In the genomic region with DNA sequence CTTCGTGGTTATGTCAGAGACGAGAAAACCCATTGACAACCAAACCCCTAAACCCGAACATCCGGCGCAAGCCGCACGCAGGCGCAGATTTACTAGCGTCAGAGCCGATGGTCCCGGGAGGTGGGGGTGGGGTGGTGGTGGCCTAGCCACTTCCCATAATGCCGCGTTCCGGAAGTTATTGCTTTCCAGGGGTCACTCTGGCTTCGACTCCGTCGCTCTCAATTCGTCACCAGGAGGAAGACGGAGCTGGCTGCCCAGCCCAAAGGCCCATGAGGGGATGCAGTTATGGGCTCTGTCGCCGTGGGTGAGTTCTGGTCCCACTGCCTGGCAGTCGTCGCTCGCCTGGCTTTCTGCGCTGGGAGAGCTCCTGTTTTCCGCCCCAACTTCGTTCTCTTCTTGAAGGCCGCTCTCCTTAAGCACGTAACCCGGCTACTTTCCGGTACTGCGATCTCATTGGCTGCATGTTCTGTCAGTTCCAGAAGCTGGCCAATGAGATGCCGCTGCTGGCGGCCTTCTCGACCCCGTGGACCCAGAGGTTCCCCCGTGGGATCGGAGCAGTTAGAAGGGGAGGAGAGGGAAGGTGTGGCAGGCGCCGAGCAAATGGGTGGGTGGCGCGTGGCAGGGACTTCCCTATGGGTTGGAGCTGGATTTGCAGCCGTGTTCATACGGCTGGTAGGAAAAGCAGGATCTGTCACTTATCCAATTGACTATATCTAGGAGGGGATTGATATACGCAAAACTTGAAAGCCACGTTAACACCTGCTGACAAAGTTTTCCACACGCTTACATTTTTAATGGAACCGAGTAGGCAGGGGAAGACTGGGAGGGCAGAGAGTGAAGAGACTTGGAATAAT, we compare ENCODE assay signal across 8 cellular contexts. TPM values are rescaled to one million over a fixed set of nuclear protein-coding genes. Genes with fewer than 3 reads are reported as not detected.
DNase-seq lines count a peak whose midpoint lies in the region; ATAC-seq and TF ChIP-seq lines count a peak whose summit lies in the region.

A gene (plus strand): TSS at position 195 of the 854 bp plus-strand sequence. CDS start 3,246 bp downstream, outside the sequence.

- H3K4me3 ChIP-seq in upper lobe of right lung, result peak within 1 kb of the TSS; percentile 73

- intact Hi-C loops in left cardiac atrium (cut with DNase I) (loop anchor here in 1 of 2 donors (5.0 kb wide), 1 partner anchor 48 kb away; a partner anchor contains a TSS), posterior vena cava (cut with DNase I) (no loop called here), upper lobe of right lung (cut with DNase I) (no loop called here)

- H3K9me3 ChIP-seq in upper lobe of right lung, result no peaks in the 10 kb centered on the region

- H3K9me3 Mint-ChIP-seq in T-helper 1 cell treated with Interleukin-12 subunit alpha and Interleukin-12 subunit beta and Interleukin-4 antibody, amounts not matched to agents 30 μg/mL and 1 μg/mL, for 36 hours, result no peaks in the 10 kb centered on the region

- H3K4me1 Mint-ChIP-seq in T-helper 1 cell treated with Interleukin-12 subunit alpha and Interleukin-12 subunit beta and Interleukin-4 antibody, amounts not matched to agents 30 μg/mL and 1 μg/mL, for 36 hours (ENCODE audit: low read depth), result peaks cover 43% of the 10 kb centered on the region

- H3K36me3 ChIP-seq in upper lobe of right lung, result peaks cover 8% of the 10 kb centered on the region

- no peaks in the 10 kb centered on the region for H3K27me3 Mint-ChIP-seq in T-helper 1 cell treated with Interleukin-12 subunit alpha and Interleukin-12 subunit beta and Interleukin-4 antibody, amounts not matched to agents 30 μg/mL and 1 μg/mL, for 36 hours (ENCODE audit: low read depth)

- peaks cover 29% of the 10 kb centered on the region for H3K4me1 ChIP-seq in upper lobe of right lung

- ATAC-seq in HG02884 (IDR thresholded peaks at IDR 0.05; ENCODE audit: unreplicated experiment) (peak; percentile 98), left cardiac atrium (peak; percentile 97 to 99), upper lobe of right lung (peak; percentile 98)

- peak within 1 kb of the TSS; percentile 94 for H3K4me3 Mint-ChIP-seq in T-helper 1 cell treated with Interleukin-12 subunit alpha and Interleukin-12 subunit beta and Interleukin-4 antibody, amounts not matched to agents 30 μg/mL and 1 μg/mL, for 36 hours

- peak within 1 kb of the TSS; percentile 94 for H3K27ac Mint-ChIP-seq in T-helper 1 cell treated with Interleukin-12 subunit alpha and Interleukin-12 subunit beta and Interleukin-4 antibody, amounts not matched to agents 30 μg/mL and 1 μg/mL, for 36 hours

- H3K27ac ChIP-seq in upper lobe of right lung, result peak within 1 kb of the TSS; percentile 99

- no peak for TF ChIP-seq CTCF in GM13977 (IDR thresholded peaks at IDR 0.05; ENCODE audit: extremely low read depth, insufficient read depth, missing control alignments)
- TF ChIP-seq CTCF in upper lobe of right lung (IDR thresholded peaks at IDR 0.05), result peak; percentile 19

- in situ Hi-C loops in GM13977 (cut with MboI; ENCODE audit: low pct_unique_long_range_greater_than_20kb, low sequenced_read_pairs, unreplicated experiment), result no loop called here

- no peaks in the 10 kb centered on the region for H3K27me3 ChIP-seq in upper lobe of right lung

- DNase-seq in GM13977 (ENCODE audit: low spot score) (peak; percentile 96), NCI-H1694 (lab: John Stamatoyannopoulos, UW) (peak; percentile 99), amniotic stem cell (lab: John Stamatoyannopoulos, UW) (peak; percentile 90), left cardiac atrium (peak; percentile 95), posterior vena cava (ENCODE audit: low spot score) (peak; percentile 97), upper lobe of right lung (peak; percentile 95)

- peaks cover 15% of the 10 kb centered on the region for H3K36me3 Mint-ChIP-seq in T-helper 1 cell treated with Interleukin-12 subunit alpha and Interleukin-12 subunit beta and Interleukin-4 antibody, amounts not matched to agents 30 μg/mL and 1 μg/mL, for 36 hours (ENCODE audit: low read depth)

RNA-seq across cellular contexts. Expression of the gene that starts here (rescaled TPM):
- total RNA-seq in left cardiac atrium, result 10 to 100 TPM; 29.0 to 35.6 TPM
- 10 to 100 TPM; 34.7 to 43.4 TPM for total RNA-seq in posterior vena cava
- total RNA-seq in upper lobe of right lung, result 32.7 TPM

Comparison
In these comparisons a context has a peak if more than half of its experiments do, and no peak if none do; other contexts are left out.
1. Peak in every context shown above with its lines: DNase-seq, ATAC-seq, H3K4me3 ChIP-seq and H3K27ac ChIP-seq.